1 cellular context compared by ENCODE assay signal in the genomic region with DNA sequence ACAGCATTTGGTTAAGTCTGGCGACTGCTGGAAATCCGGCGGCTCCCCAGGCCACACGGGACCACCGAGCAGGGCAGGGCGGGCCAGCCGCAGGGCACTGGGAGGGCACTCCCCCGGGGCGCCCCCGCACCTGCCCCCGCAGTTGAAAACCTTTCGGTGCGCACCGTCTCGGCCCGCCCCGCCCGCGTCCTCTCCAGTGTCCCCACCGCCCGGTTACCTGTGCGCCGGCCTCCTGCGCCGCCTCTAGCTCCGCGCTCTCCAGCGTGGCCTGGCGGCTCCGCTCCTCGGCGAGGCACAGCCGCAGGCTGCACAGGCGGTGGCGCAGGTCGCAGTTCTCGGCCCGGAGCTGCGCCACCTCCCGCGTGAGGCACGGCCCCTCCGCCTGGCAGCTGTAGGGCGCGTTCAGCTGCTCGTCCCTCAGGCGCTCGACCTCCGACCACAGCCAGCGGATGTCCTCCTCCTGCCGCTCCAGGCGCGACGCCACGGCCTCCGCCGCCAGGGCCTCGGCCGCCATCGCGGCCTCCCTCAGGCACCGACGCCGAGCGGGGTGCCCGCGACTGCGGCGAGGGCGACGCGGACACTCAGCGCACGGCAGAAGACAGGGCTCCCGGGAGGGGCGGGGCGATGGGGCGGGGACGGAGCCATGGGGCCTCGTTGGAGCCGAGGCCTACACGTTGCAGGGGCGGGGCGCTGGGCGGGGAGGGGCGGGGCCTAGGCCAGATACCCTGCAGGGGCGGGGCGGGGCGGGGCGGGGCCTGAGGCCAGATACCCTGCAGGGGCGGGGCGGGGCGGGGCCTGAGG.
TF ChIP-seq lines count a peak whose summit lies in the region.

A gene (minus strand): TSS at position 600 of the 801 bp plus-strand sequence. CDS start 86 bp downstream, at position 514.

TF ChIP-seq in IMR-90, 13 proteins besides CTCF, POLR2A, EP300 and RAD21:
- TF ChIP-seq CHD1 (IDR thresholded peaks at IDR 0.05; ENCODE audit: low read depth, low read length) (no peak), SMC3 (IDR thresholded peaks at IDR 0.05; ENCODE audit: low read depth, low read length) (no peak), RFX5 (IDR thresholded peaks at IDR 0.05; ENCODE audit: low read depth, low read length) (no peak), BHLHE40 (IDR thresholded peaks at IDR 0.05; ENCODE audit: low read depth, low read length) (no peak), MAZ (IDR thresholded peaks at IDR 0.05; ENCODE audit: borderline replicate concordance, low read depth, low read length) (peak; percentile 59; the same call in 1 of the 2 replicates), RCOR1 (IDR thresholded peaks at IDR 0.05; ENCODE audit: insufficient replicate concordance, low read length) (no peak), NFE2L2 (IDR thresholded peaks at IDR 0.05; ENCODE audit: low read depth, low read length) (no peak), FOS (IDR thresholded peaks at IDR 0.05; ENCODE audit: low read depth, low read length) (no peak), MAFK (IDR thresholded peaks at IDR 0.05; ENCODE audit: low read depth, low read length) (no peak), CEBPB (IDR thresholded peaks at IDR 0.05; ENCODE audit: low read depth, low read length) (no peak), MXI1 (IDR thresholded peaks at IDR 0.05; ENCODE audit: borderline replicate concordance, low read depth, low read length) (peak; percentile 45; the same call in 1 of the 2 replicates)
- TF ChIP-seq, protein P1, sequence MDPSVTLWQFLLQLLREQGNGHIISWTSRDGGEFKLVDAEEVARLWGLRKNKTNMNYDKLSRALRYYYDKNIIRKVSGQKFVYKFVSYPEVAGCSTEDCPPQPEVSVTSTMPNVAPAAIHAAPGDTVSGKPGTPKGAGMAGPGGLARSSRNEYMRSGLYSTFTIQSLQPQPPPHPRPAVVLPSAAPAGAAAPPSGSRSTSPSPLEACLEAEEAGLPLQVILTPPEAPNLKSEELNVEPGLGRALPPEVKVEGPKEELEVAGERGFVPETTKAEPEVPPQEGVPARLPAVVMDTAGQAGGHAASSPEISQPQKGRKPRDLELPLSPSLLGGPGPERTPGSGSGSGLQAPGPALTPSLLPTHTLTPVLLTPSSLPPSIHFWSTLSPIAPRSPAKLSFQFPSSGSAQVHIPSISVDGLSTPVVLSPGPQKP (IDR thresholded peaks at IDR 0.05; ENCODE audit: borderline replicate concordance, low read depth, low read length): no peak
- TF ChIP-seq, protein P2, sequence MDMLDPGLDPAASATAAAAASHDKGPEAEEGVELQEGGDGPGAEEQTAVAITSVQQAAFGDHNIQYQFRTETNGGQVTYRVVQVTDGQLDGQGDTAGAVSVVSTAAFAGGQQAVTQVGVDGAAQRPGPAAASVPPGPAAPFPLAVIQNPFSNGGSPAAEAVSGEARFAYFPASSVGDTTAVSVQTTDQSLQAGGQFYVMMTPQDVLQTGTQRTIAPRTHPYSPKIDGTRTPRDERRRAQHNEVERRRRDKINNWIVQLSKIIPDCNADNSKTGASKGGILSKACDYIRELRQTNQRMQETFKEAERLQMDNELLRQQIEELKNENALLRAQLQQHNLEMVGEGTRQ (IDR thresholded peaks at IDR 0.05; ENCODE audit: low read depth, low read length): no peak
